20 cellular contexts compared by ENCODE assay signal in the genomic region with DNA sequence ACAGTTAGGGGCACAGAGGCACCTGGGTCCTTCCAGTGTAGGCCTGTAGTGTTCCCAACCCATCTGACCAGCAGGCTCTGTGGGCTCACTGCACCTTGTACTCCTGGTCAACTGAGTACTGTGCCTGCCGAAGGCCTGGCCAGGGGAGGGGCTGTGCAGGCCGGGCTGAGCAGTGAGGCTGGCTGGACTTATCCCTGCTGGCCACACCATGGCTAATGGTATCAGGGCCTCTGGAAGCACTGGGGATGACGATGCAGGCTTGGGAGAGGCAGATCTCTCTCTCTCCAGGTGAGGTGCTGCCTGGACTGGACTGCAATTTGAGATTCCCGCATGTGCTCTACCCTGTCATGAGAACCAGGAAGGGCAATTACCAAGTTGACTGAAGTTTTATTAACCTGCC.
"Had no signal": no experiment of that assay in that cellular context is flagged by ENCODE, and none has a peak within 500 bp of the region (broad histone marks: within the 10 kb centered on the region; RNA-seq: fewer than 3 reads in every experiment).

No MANE protein-coding gene starts in this region.

- ATAC-seq: activated T-cell treated with anti-CD3 and anti-CD28 coated beads, Interleukin-2, amount 50 U/mL, for 72 hours; left ventricle myocardium superior; stimulated activated naive B cell treated with anti-CD40 and anti-IgM and Interleukin-4, amounts not matched to agents 10 μg/mL and 1 μg/mL and 100 μg/mL, for 72 hours had no signal

- DNase-seq: activated CD4-positive, alpha-beta memory T cell treated with anti-CD3 and anti-CD28 coated beads, Interleukin-2, amount 10 ng/mL, durations not matched to agents 7 days and 5 days; activated CD4-positive, alpha-beta T cell treated with anti-CD3 and anti-CD28 coated beads for 48 hours; activated effector memory CD4-positive, alpha-beta T cell treated with Interleukin-2 at 50 U/mL for 16 hours; activated naive CD4-positive, alpha-beta T cell treated with anti-CD3 and anti-CD28 coated beads for 36 hours; activated T-cell treated with anti-CD3 and anti-CD28 coated beads, Interleukin-2, amount 50 U/mL, for 72 hours; amygdala; cortex of kidney; effector CD4-positive, alpha-beta T cell; erythroblast; foreskin fibroblast; immature natural killer cell; kidney glomerular epithelial cell; left ventricle myocardium superior; nucleus accumbens; sigmoid colon; stimulated activated CD4-positive, alpha-beta T cell treated with anti-CD3 and anti-CD28 coated beads, Interleukin-2, amount 100 ng/mL, for 48 hours; stimulated activated CD8-positive, alpha-beta memory T cell treated with anti-CD3 and anti-CD28 coated beads, Interleukin-4, amount 100 ng/mL, for 48 hours; stimulated activated naive B cell treated with anti-CD40 and anti-IgM and Interleukin-4, amounts not matched to agents 10 μg/mL and 1 μg/mL and 100 μg/mL, for 72 hours had no signal

- H3K9me3 Mint-ChIP-seq: activated CD4-positive, alpha-beta memory T cell treated with anti-CD3 and anti-CD28 coated beads, Interleukin-2, amount 10 ng/mL, durations not matched to agents 7 days and 5 days had no signal

- H3K4me1 Mint-ChIP-seq: activated CD4-positive, alpha-beta memory T cell treated with anti-CD3 and anti-CD28 coated beads, Interleukin-2, amount 10 ng/mL, durations not matched to agents 7 days and 5 days; immature natural killer cell; nephron; stimulated activated naive B cell treated with anti-CD40 and anti-IgM and Interleukin-4, amounts not matched to agents 10 μg/mL and 1 μg/mL and 100 μg/mL, for 72 hours had no signal

- H3K27ac Mint-ChIP-seq: activated CD4-positive, alpha-beta memory T cell treated with anti-CD3 and anti-CD28 coated beads, Interleukin-2, amount 10 ng/mL, durations not matched to agents 7 days and 5 days; activated naive CD4-positive, alpha-beta T cell treated with anti-CD3 and anti-CD28 coated beads for 36 hours; activated T-cell treated with anti-CD3 and anti-CD28 coated beads, Interleukin-2, amount 50 U/mL, for 72 hours; immature natural killer cell; nephron; stimulated activated naive B cell treated with anti-CD40 and anti-IgM and Interleukin-4, amounts not matched to agents 10 μg/mL and 1 μg/mL and 100 μg/mL, for 72 hours had no signal

- H3K4me3 Mint-ChIP-seq: activated CD4-positive, alpha-beta memory T cell treated with anti-CD3 and anti-CD28 coated beads, Interleukin-2, amount 10 ng/mL, durations not matched to agents 7 days and 5 days; activated naive CD4-positive, alpha-beta T cell treated with anti-CD3 and anti-CD28 coated beads for 36 hours; activated T-cell treated with anti-CD3 and anti-CD28 coated beads, Interleukin-2, amount 50 U/mL, for 72 hours; immature natural killer cell; nephron; stimulated activated naive B cell treated with anti-CD40 and anti-IgM and Interleukin-4, amounts not matched to agents 10 μg/mL and 1 μg/mL and 100 μg/mL, for 72 hours had no signal

- FAIRE-seq: bronchial epithelial cell had no signal
